Comparison of ENCODE assay signal across 12 cellular contexts in the genomic region with DNA sequence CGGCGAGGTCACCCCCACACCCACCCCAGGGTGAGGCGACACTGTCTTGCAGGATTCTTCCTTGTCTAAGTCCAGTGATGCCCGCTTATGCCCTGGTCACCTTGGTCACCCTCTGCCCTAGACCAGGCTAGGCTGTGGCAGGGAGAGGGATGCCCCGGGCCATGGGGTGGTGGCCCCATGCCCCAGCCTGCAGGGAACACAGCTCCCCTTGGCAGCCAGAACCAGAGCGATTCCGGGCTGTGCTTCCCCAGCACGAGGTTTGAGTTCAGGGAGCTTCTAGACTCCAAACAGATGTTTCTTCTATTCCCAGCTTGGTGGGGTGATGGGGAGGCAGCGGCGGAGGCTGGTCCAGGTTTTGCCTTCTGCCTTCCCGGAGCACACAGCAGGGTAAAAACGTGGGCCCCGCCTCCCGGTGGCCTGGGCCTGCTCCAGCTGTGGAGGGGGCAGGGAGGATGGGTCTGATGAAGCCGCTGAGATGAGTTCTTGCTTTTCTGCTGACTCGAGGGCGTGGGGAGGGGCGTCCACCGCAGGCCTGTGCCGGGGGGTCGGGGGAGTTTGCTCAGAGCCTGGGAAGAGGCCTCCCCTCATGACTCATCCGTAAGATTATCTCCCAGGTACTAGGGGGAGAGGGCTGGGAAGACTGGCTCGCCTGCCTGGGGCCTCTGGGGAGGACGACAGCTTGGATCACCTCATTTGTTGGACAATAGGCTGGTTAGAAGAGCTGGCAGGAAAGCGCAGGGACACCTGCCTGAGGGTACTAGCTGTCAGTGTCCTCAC. TPM values are rescaled to one million over a fixed set of nuclear protein-coding genes. Genes with fewer than 3 reads are reported as not detected.
DNase-seq lines count a peak whose midpoint lies in the region; ATAC-seq and TF ChIP-seq lines count a peak whose summit lies in the region.
"Had no signal": no experiment of that assay in that cellular context is flagged by ENCODE, and none has a peak within 500 bp of the region (broad histone marks: within the 10 kb centered on the region; RNA-seq: fewer than 3 reads in every experiment).

No MANE protein-coding gene starts in this region.

- H3K27me3 Mint-ChIP-seq in type B pancreatic cell = no peaks in the 10 kb centered on the region

- H3K27ac Mint-ChIP-seq in type B pancreatic cell = peak overlapping the region; percentile 80
- H3K27ac Mint-ChIP-seq: activated T-helper 17 cell treated with anti-CD3 and anti-CD28 coated beads, Interleukin-2, amount 50 U/mL, for 72 hours had no signal

- no peaks in the 10 kb centered on the region for H3K9me3 Mint-ChIP-seq in type B pancreatic cell
- H3K9me3 Mint-ChIP-seq: activated T-helper 17 cell treated with anti-CD3 and anti-CD28 coated beads, Interleukin-2, amount 50 U/mL, for 72 hours had no signal

- TF ChIP-seq CTCF in colonic mucosa (IDR thresholded peaks at IDR 0.05) (no peak), type B pancreatic cell (conservative IDR thresholded peaks at IDR 0.05) (no peak), tibial artery (IDR thresholded peaks at IDR 0.05) (no peak)

- H3K9me3 ChIP-seq in colonic mucosa = no peaks in the 10 kb centered on the region
- no peaks in the 10 kb centered on the region for H3K9me3 ChIP-seq in tibial artery

- no peaks in the 10 kb centered on the region for H3K27me3 ChIP-seq in colonic mucosa
- peaks cover 0 to 39% of the 10 kb centered on the region in 2 donors for H3K27me3 ChIP-seq in tibial artery

- DNase-seq in NCI-H345 treated with DMSO at 0.1 percent for 48 hours (lab: John Stamatoyannopoulos, UW; ENCODE audit: unreplicated experiment) (peak; percentile 16), colonic mucosa (peak; percentile 44), kidney glomerular epithelial cell (lab: John Stamatoyannopoulos, UW) (peak; percentile 58), type B pancreatic cell (ENCODE audit: extremely low spot score, unreplicated experiment) (no peak), substantia nigra (lab: John Stamatoyannopoulos, UW) (no peak), tibial artery (no peak), medulla oblongata (ENCODE audit: extremely low spot score) (no peak)

- no peak overlapping the region for H3K4me3 ChIP-seq in colonic mucosa
- H3K4me3 ChIP-seq in tibial artery = no peak overlapping the region
- H3K4me3 ChIP-seq: skin epidermis had no signal

- H3K9ac ChIP-seq in colonic mucosa (ENCODE audit: low read depth in 2 of 2, low read length in 2 of 2) = no peak overlapping the region
- H3K9ac ChIP-seq: KMS-11 had no signal

- peak overlapping the region; percentile 77 for H3K4me3 Mint-ChIP-seq in type B pancreatic cell
- H3K4me3 Mint-ChIP-seq: activated T-helper 17 cell treated with anti-CD3 and anti-CD28 coated beads, Interleukin-2, amount 50 U/mL, for 72 hours had no signal

- H3K4me1 Mint-ChIP-seq in type B pancreatic cell (ENCODE audit: unreplicated experiment) = peaks cover 45% of the 10 kb centered on the region
- H3K4me1 Mint-ChIP-seq: activated T-helper 17 cell treated with anti-CD3 and anti-CD28 coated beads, Interleukin-2, amount 50 U/mL, for 72 hours had no signal

- H3K36me3 ChIP-seq in colonic mucosa = no peaks in the 10 kb centered on the region
- H3K36me3 ChIP-seq in tibial artery = no peaks in the 10 kb centered on the region

- H3K36me3 Mint-ChIP-seq in type B pancreatic cell = peaks cover 10% of the 10 kb centered on the region

- H3K4me1 ChIP-seq in colonic mucosa (no peaks in the 10 kb centered on the region), tibial artery (peaks cover 0 to 7% (median 0%) of the 10 kb centered on the region in 4 donors)

- intact Hi-C loops in colonic mucosa (cut with DNase I) (loop anchor here (10.0 kb wide), 1 partner anchor 55 kb away; no protein-coding TSS in a partner anchor), tibial artery (cut with DNase I; ENCODE audit: low total_unique reads) (no loop called here)

- peak overlapping the region; percentile 28 for H3K27ac ChIP-seq in colonic mucosa
- H3K27ac ChIP-seq in substantia nigra (ENCODE audit: low read depth, low read length, poor library complexity, severe bottlenecking) = no peak overlapping the region
- H3K27ac ChIP-seq in tibial artery = no peak overlapping the region
- H3K27ac ChIP-seq: KMS-11 had no signal

- no peak for ATAC-seq in HG03097 (IDR thresholded peaks at IDR 0.05; ENCODE audit: low FRiP score, unreplicated experiment)
- ATAC-seq: activated T-helper 17 cell treated with anti-CD3 and anti-CD28 coated beads, Interleukin-2, amount 50 U/mL, for 72 hours had no signal

RNA-seq across cellular contexts. Expression of gene SMTNL2, which starts 15.4 kb away (rescaled TPM):
- under 1 TPM in 1 of 2 donors, not detected in 1; 0.27 TPM for total RNA-seq in colonic mucosa
- 19.4 and 25.5 TPM in 2 replicates for total RNA-seq in type B pancreatic cell (ENCODE audit: low replicate concordance)
- total RNA-seq: activated T-helper 17 cell treated with anti-CD3 and anti-CD28 coated beads, Interleukin-2, amount 50 U/mL, for 72 hours had no signal

RNA-seq across cellular contexts. Expression of gene GGT6, which starts 39.3 kb away (rescaled TPM):
- total RNA-seq in colonic mucosa (100 to 1,000 TPM; 158 to 163 TPM), type B pancreatic cell (ENCODE audit: low replicate concordance) (1.0 and 1.4 TPM in 2 replicates)
- total RNA-seq: activated T-helper 17 cell treated with anti-CD3 and anti-CD28 coated beads, Interleukin-2, amount 50 U/mL, for 72 hours; temporal lobe had no signal

RNA-seq across cellular contexts. Expression of gene ALOX15, which starts 41.8 kb away (rescaled TPM):
- total RNA-seq in colonic mucosa = under 1 TPM in 1 of 2 donors, not detected in 1; 0.13 TPM
- total RNA-seq in type B pancreatic cell (ENCODE audit: low replicate concordance) = 2.1 and 4.9 TPM in 2 replicates

RNA-seq across cellular contexts. Expression of gene MYBBP1A, which starts 44.5 kb away (rescaled TPM):
- total RNA-seq in colonic mucosa (10 to 100 TPM; 21.4 to 58.7 TPM), type B pancreatic cell (ENCODE audit: low replicate concordance) (63.7 and 66.0 TPM in 2 replicates)

Comparison
In these comparisons a context has a peak if more than half of its experiments do, and no peak if none do; other contexts are left out.
1. DNase-seq: peak in NCI-H345 treated with DMSO at 0.1 percent for 48 hours (single experiment), colonic mucosa (single experiment) and kidney glomerular epithelial cell (single experiment); none in type B pancreatic cell (single experiment), substantia nigra (0 of 49), tibial artery (0 of 2) and medulla oblongata (single experiment).
2. RNA of gene SMTNL2, which starts 15.4 kb away (total RNA-seq): 19.4 to 25.5 TPM in type B pancreatic cell; 0.27 TPM in colonic mucosa; every median in the first group is over 10 times any median in the second.
3. RNA of gene GGT6, which starts 39.3 kb away (total RNA-seq): 158 to 163 TPM in colonic mucosa; 1.0 to 1.4 TPM in type B pancreatic cell; every median in the first group is over 10 times any median in the second.